ENCODE assay signal across 1 cellular context in genomic region chr16:47634126-47634525, GRCh38.
TF ChIP-seq lines count a peak whose summit lies in the region.

No MANE protein-coding gene starts in this region.

TF ChIP-seq in HepG2, 621 proteins besides CTCF, POLR2A, EP300 and RAD21 (continued from another document):
- TF ChIP-seq, protein P1, sequence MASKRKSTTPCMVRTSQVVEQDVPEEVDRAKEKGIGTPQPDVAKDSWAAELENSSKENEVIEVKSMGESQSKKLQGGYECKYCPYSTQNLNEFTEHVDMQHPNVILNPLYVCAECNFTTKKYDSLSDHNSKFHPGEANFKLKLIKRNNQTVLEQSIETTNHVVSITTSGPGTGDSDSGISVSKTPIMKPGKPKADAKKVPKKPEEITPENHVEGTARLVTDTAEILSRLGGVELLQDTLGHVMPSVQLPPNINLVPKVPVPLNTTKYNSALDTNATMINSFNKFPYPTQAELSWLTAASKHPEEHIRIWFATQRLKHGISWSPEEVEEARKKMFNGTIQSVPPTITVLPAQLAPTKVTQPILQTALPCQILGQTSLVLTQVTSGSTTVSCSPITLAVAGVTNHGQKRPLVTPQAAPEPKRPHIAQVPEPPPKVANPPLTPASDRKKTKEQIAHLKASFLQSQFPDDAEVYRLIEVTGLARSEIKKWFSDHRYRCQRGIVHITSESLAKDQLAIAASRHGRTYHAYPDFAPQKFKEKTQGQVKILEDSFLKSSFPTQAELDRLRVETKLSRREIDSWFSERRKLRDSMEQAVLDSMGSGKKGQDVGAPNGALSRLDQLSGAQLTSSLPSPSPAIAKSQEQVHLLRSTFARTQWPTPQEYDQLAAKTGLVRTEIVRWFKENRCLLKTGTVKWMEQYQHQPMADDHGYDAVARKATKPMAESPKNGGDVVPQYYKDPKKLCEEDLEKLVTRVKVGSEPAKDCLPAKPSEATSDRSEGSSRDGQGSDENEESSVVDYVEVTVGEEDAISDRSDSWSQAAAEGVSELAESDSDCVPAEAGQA (IDR thresholded peaks at IDR 0.05; ENCODE audit: low read depth): no peak
- TF ChIP-seq, protein P1 (CRISPR knock-in tag; IDR thresholded peaks at IDR 0.05; ENCODE audit: borderline replicate concordance): no peak
- TF ChIP-seq STAT5B (CRISPR knock-in tag; IDR thresholded peaks at IDR 0.05): 0 out of 2 replicates have a peak, but pooled peaks have one; percentile 27
- no peak for TF ChIP-seq ZNF556 (CRISPR knock-in tag; IDR thresholded peaks at IDR 0.05; ENCODE audit: borderline replicate concordance)
- TF ChIP-seq SRF (IDR thresholded peaks at IDR 0.05; ENCODE audit: low read depth, low read length): peak; percentile 65; the same call in 1 of the 2 replicates
- TF ChIP-seq ZNF614 (CRISPR knock-in tag; IDR thresholded peaks at IDR 0.05; ENCODE audit: borderline replicate concordance): peak; percentile 80
- TF ChIP-seq SOX5 (CRISPR knock-in tag; IDR thresholded peaks at IDR 0.05; ENCODE audit: borderline replicate concordance): peak; percentile 92
- TF ChIP-seq RARA (CRISPR knock-in tag; IDR thresholded peaks at IDR 0.05): peak; percentile 76
- no peak for TF ChIP-seq MXD1 (CRISPR knock-in tag; IDR thresholded peaks at IDR 0.05)
- TF ChIP-seq NR2F6 (IDR thresholded peaks at IDR 0.05): peak; percentile 75; the same call in 1 of the 2 replicates
- peak; percentile 76; the same call in 1 of the 2 replicates for TF ChIP-seq NR2F6 (CRISPR knock-in tag; IDR thresholded peaks at IDR 0.05)
- TF ChIP-seq CHD4 (IDR thresholded peaks at IDR 0.05; ENCODE audit: borderline replicate concordance, low read length): peak; percentile 97; the same call in 1 of the 2 replicates
- no peak for TF ChIP-seq ZNF180 (CRISPR knock-in tag; IDR thresholded peaks at IDR 0.05; ENCODE audit: borderline replicate concordance, low read depth)
- peak; percentile 94 for TF ChIP-seq ZGPAT (CRISPR knock-in tag; IDR thresholded peaks at IDR 0.05)
- TF ChIP-seq THRA (CRISPR knock-in tag; IDR thresholded peaks at IDR 0.05; ENCODE audit: borderline replicate concordance): peak; percentile 36; the same call in 1 of the 2 replicates
- peak; percentile 21; the same call in 1 of the 2 replicates for TF ChIP-seq BHLHE40 (IDR thresholded peaks at IDR 0.05; ENCODE audit: low read length)
- TF ChIP-seq ZNF792 (CRISPR knock-in tag; IDR thresholded peaks at IDR 0.05): peak; percentile 30; the same call in 1 of the 2 replicates
- TF ChIP-seq ZNF766 (CRISPR knock-in tag; IDR thresholded peaks at IDR 0.05; ENCODE audit: borderline replicate concordance): no peak
- TF ChIP-seq, protein P2, sequence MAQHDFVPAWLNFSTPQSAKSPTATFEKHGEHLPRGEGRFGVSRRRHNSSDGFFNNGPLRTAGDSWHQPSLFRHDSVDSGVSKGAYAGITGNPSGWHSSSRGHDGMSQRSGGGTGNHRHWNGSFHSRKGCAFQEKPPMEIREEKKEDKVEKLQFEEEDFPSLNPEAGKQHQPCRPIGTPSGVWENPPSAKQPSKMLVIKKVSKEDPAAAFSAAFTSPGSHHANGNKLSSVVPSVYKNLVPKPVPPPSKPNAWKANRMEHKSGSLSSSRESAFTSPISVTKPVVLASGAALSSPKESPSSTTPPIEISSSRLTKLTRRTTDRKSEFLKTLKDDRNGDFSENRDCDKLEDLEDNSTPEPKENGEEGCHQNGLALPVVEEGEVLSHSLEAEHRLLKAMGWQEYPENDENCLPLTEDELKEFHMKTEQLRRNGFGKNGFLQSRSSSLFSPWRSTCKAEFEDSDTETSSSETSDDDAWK (CRISPR knock-in tag; IDR thresholded peaks at IDR 0.05): no peak
